ENCODE assay signal across 9 cellular contexts in the genomic region with DNA sequence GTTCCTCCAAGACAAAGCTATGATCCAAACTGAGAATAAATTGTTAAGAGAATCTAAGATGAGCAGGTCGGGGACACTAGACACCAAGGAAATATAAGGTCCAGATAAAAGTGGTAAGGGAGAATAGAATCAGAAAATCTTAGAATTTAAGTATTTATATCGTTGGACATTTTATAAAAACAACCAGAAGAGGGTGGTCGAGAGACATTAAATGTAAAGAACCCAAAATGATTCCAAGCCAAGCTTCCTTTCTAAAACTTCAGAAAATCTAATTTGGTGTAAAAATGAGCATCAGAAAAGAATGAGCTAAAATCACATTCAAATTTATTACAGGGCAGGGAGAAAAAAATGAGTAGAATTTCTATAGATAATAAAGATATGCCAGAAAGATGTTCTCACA.
A peak's percentile ranks its signal among the peaks of the same experiment; 100 is the strongest.
DNase-seq lines count a peak whose midpoint lies in the region; ATAC-seq and TF ChIP-seq lines count a peak whose summit lies in the region.
"Had no signal": no experiment of that assay in that cellular context is flagged by ENCODE, and none has a peak within 500 bp of the region (broad histone marks: within the 10 kb centered on the region; RNA-seq: fewer than 3 reads in every experiment).

No MANE protein-coding gene starts in this region.

- BruUV-seq in Panc1 (replicated peaks; lab: Mats Ljungman, UMichigan): no TSS peak

- H3K27me3 ChIP-seq in cardiac muscle cell: no peaks in the 10 kb centered on the region
- no peaks in the 10 kb centered on the region for H3K27me3 ChIP-seq in right cardiac atrium (ENCODE audit: control insufficient read depth, insufficient read depth)
- H3K27me3 ChIP-seq in Panc1 (ENCODE audit: control insufficient read depth, insufficient read depth, low read length): 0 out of 2 replicates have a peak, but pooled peaks cover 2% of the 10 kb centered on the region
- H3K27me3 ChIP-seq in fibroblast of lung (ENCODE audit: control insufficient read depth, insufficient read depth, low read length): no peaks in the 10 kb centered on the region

- no peaks in the 10 kb centered on the region for H4K20me1 ChIP-seq in fibroblast of lung (ENCODE audit: control insufficient read depth, extremely low read depth, insufficient read depth, low read length)

- H3K27me3 Mint-ChIP-seq in type B pancreatic cell: peaks cover 6% of the 10 kb centered on the region

- intact Hi-C loops in right cardiac atrium (cut with DNase I): loop anchor here in 2 of 4 donors (5.0 to 10.0 kb wide), 2 partner anchors 154 to 156 kb away; no protein-coding TSS in a partner anchor
- intact Hi-C loops in Panc1 (cut with micrococcal nuclease; ENCODE audit: unreplicated experiment): loop anchor here (2.0 kb wide), 1 partner anchor 158 kb away; no protein-coding TSS in a partner anchor

- no peaks in the 10 kb centered on the region for H3K4me1 Mint-ChIP-seq in type B pancreatic cell (ENCODE audit: unreplicated experiment)

- H3K9me3 Mint-ChIP-seq in type B pancreatic cell: no peaks in the 10 kb centered on the region

- H3K9ac ChIP-seq in fibroblast of lung (ENCODE audit: insufficient read depth, low read length): no peak overlapping the region

- H3K36me3 Mint-ChIP-seq in type B pancreatic cell: no peaks in the 10 kb centered on the region

- no peaks in the 10 kb centered on the region for H3K36me3 ChIP-seq in cardiac muscle cell
- H3K36me3 ChIP-seq in Panc1 (ENCODE audit: control insufficient read depth, insufficient read depth, low read length): no peaks in the 10 kb centered on the region
- no peaks in the 10 kb centered on the region for H3K36me3 ChIP-seq in fibroblast of lung (ENCODE audit: control insufficient read depth, insufficient read depth, low read length)

- H3K4me3 ChIP-seq in cardiac muscle cell (no peak overlapping the region), right cardiac atrium (ENCODE audit: low read length) (no peak overlapping the region), Panc1 (ENCODE audit: low read depth in 2 of 2, low read length in 2 of 2) (no peak overlapping the region), fibroblast of lung (replicated peaks in 1 of 4; ENCODE audit: control extremely low read depth in 1 of 4, insufficient read depth in 1 of 4, low read depth in 3 of 4, low read length in 4 of 4) (no peak overlapping the region)
- H3K4me3 ChIP-seq: K562 had no signal

- 12% methylated on average over 3 of the region's 3 CpGs for WGBS in right cardiac atrium

- H3K4me3 Mint-ChIP-seq in type B pancreatic cell: no peak overlapping the region

- in situ Hi-C loops in Panc1 (cut with HindIII; ENCODE audit: low pct_unique_long_range_greater_than_20kb, low sequenced_read_pairs): no loop called here

- no peak overlapping the region for H3K27ac Mint-ChIP-seq in type B pancreatic cell

- H3K27ac ChIP-seq in cardiac muscle cell (no peak overlapping the region), right cardiac atrium (ENCODE audit: low read length) (no peak overlapping the region), Panc1 (ENCODE audit: low read length) (no peak overlapping the region), fibroblast of lung (ENCODE audit: insufficient read depth, low read length) (no peak overlapping the region)

- peak; percentile 23 for TF ChIP-seq CTCF in cardiac muscle cell (IDR thresholded peaks at IDR 0.05; ENCODE audit: low read depth, low read length)
- TF ChIP-seq CTCF in Panc1 (IDR thresholded peaks at IDR 0.05): peak; percentile 56; the same call in 1 of the 2 replicates
- peak; percentile 12 to 26 for TF ChIP-seq CTCF in fibroblast of lung (conservative IDR thresholded peaks at IDR 0.05 in 1 of 2, IDR thresholded peaks at IDR 0.05 in 1 of 2; ENCODE audit: low read depth in 1 of 2, low read length in 2 of 2)
- TF ChIP-seq CTCF in type B pancreatic cell (conservative IDR thresholded peaks at IDR 0.05): peak; percentile 71
- no peak for TF ChIP-seq CTCF in GM10248 (IDR thresholded peaks at IDR 0.05; ENCODE audit: control extremely low read depth, extremely low read depth, low read depth, missing control alignments)

- POLR2A ChIA-PET in Panc1 (lab: Charles Lee) (no interaction called here), GM10248 (lab: Yijun Ruan, JAX) (no interaction called here)

- DNase-seq in cardiac muscle cell (ENCODE audit: low read depth in 1 of 2, low spot score in 1 of 2) (peak; percentile 18 to 65), right cardiac atrium (no peak), Panc1 (ENCODE audit: low read depth, low spot score) (no peak), fibroblast of lung (ENCODE audit: low read depth in 2 of 2) (peak in 1 of 2 donors; percentile 66), type B pancreatic cell (ENCODE audit: extremely low spot score, unreplicated experiment) (no peak), GM10248 (ENCODE audit: extremely low spot score) (no peak), COLO829 (ENCODE audit: low spot score) (no peak)

- no peak overlapping the region for H3K4me2 ChIP-seq in fibroblast of lung (ENCODE audit: extremely low read depth, insufficient read depth, low read length)

- H2AFZ ChIP-seq in fibroblast of lung (ENCODE audit: low read length): no peak overlapping the region

- ATAC-seq in right cardiac atrium (no peak), Panc1 (0 out of 2 replicates have a peak, but pooled peaks have one; percentile 34), GM21528 (IDR thresholded peaks at IDR 0.05; ENCODE audit: low FRiP score, unreplicated experiment) (no peak)
- ATAC-seq: K562 had no signal

- H3K79me2 ChIP-seq in fibroblast of lung (ENCODE audit: control insufficient read depth, insufficient read depth, low read length): no peaks in the 10 kb centered on the region

- H3K4me1 ChIP-seq in cardiac muscle cell (ENCODE audit: low read depth): no peaks in the 10 kb centered on the region
- H3K4me1 ChIP-seq in right cardiac atrium (ENCODE audit: control insufficient read depth, insufficient read depth, low read length): no peaks in the 10 kb centered on the region
- H3K4me1 ChIP-seq in Panc1 (ENCODE audit: control insufficient read depth, insufficient read depth, low read length): no peaks in the 10 kb centered on the region
- H3K4me1 ChIP-seq in fibroblast of lung (ENCODE audit: control insufficient read depth, extremely low read depth, insufficient read depth, low read length): peaks cover 2% of the 10 kb centered on the region

- H3K9me3 ChIP-seq in cardiac muscle cell (ENCODE audit: low read depth): no peaks in the 10 kb centered on the region
- H3K9me3 ChIP-seq in right cardiac atrium (ENCODE audit: control insufficient read depth, low read length): no peaks in the 10 kb centered on the region
- no peaks in the 10 kb centered on the region for H3K9me3 ChIP-seq in Panc1 (ENCODE audit: control insufficient read depth, insufficient read depth, low read depth, low read length)
- H3K9me3 ChIP-seq in fibroblast of lung (ENCODE audit: control insufficient read depth, insufficient read depth, low read depth, low read length): no peaks in the 10 kb centered on the region

- CTCF ChIA-PET in Panc1 (lab: Charles Lee) (interaction anchor here (0.7 to 0.9 kb wide), 3 partner anchors 97 to 160 kb away, joined by 3 to 5 read pairs (median 3); no protein-coding TSS in a partner anchor), GM10248 (lab: Yijun Ruan, JAX) (interaction anchor here (0.6 to 1.7 kb wide), 5 partner anchors 10 to 192 kb away, joined by 3 to 8 read pairs (median 3); no protein-coding TSS in a partner anchor)

Comparison
In these comparisons a context has a peak if more than half of its experiments do, and no peak if none do; other contexts are left out.
1. DNase-seq: peak in cardiac muscle cell (2 of 2); none in right cardiac atrium (0 of 3), Panc1 (single experiment), type B pancreatic cell (single experiment), GM10248 (single experiment) and COLO829 (single experiment).